ENCODE assay signal across 9 cellular contexts in the genomic region with DNA sequence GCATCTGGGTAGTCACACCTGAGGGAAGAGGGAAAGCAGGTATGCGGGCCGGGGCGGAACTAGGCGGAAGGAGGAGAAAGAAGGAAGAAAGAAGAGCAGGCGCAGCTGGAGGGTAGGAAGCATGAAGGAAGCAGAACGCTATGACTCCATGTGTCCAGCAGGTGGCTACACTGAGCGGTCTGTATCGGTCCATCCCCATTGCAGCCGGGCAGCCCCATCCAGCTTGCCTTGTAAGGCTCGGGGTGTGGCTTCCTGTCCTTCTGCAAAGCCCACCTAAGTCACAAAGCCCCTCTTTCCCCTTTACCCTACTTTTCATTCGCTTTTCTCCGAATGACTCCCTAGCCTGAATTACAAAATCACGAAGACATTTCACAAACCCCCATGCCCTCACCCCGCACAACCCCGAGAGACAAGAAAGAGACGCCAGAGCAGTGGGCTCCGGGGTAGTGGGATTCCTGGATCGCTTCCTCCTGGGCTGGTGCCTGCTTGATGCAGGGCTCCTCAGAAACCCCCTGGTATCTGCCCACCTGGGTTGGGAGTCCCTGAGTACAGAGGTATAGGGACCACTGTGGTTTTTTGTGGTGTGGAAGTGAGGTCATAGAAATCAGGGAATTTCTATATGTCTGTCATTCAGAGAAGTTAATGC. TPM values are rescaled to one million over a fixed set of nuclear protein-coding genes. Genes with fewer than 3 reads are reported as not detected.
A peak's percentile ranks its signal among the peaks of the same experiment; 100 is the strongest.
DNase-seq lines count a peak whose midpoint lies in the region; ATAC-seq and TF ChIP-seq lines count a peak whose summit lies in the region.
"Had no signal": no experiment of that assay in that cellular context is flagged by ENCODE, and none has a peak within 500 bp of the region (broad histone marks: within the 10 kb centered on the region; RNA-seq: fewer than 3 reads in every experiment).

No MANE protein-coding gene starts in this region.

- H3K9me2 ChIP-seq in PC-3 (replicated peaks; ENCODE audit: low read length), result no peaks in the 10 kb centered on the region

- no peaks in the 10 kb centered on the region for H3K79me2 ChIP-seq in PC-3 (ENCODE audit: low read length)

- TF ChIP-seq CTCF in PC-3 (conservative IDR thresholded peaks at IDR 0.05; ENCODE audit: low read depth, low read length) (peak; percentile 84), fibroblast of villous mesenchyme (IDR thresholded peaks at IDR 0.05; ENCODE audit: insufficient read depth, low read depth, low read length) (peak; percentile 95), thoracic aorta (IDR thresholded peaks at IDR 0.05) (peak; percentile 68)

- H3K4me3 ChIP-seq in CD4-positive, alpha-beta memory T cell (ENCODE audit: low read length in 2 of 2), result no peak overlapping the region
- H3K4me3 ChIP-seq in PC-3 (ENCODE audit: low read length), result no peak overlapping the region
- no peak overlapping the region for H3K4me3 ChIP-seq in fibroblast of villous mesenchyme (ENCODE audit: low read depth, low read length)
- H3K4me3 ChIP-seq in thoracic aorta, result no peak overlapping the region

- H3K27me3 Mint-ChIP-seq in CD4-positive, alpha-beta memory T cell, result peaks cover 2 to 8% of the 10 kb centered on the region in 2 donors
- H3K27me3 Mint-ChIP-seq in activated T-helper 1 cell treated with anti-CD3 and anti-CD28 coated beads, Interleukin-12 subunit alpha, Interleukin-12 subunit beta, Interleukin-2, Interleukin-4 antibody, amounts not matched to agents 30 ng/mL and 10 ng/mL and 1 ng/mL, durations not matched to agents 14 hours and 24 hours and 36 hours (ENCODE audit: insufficient read depth), result no peaks in the 10 kb centered on the region

- no peak overlapping the region for H2AFZ ChIP-seq in PC-3 (ENCODE audit: low read length)

- CTCF ChIA-PET in CD4-positive, alpha-beta memory T cell (lab: Charles Lee; ENCODE audit: partially characterized antibody), result interaction anchor here (0.6 to 6.1 kb wide), 16 partner anchors 8 to 529 kb away, joined by 3 to 51 read pairs (median 3); a partner anchor contains a TSS
- CTCF ChIA-PET in PC-3 (lab: Charles Lee), result interaction anchor here (1.2 to 1.3 kb wide), 2 partner anchors 10 to 103 kb away, joined by 4 to 9 read pairs; no protein-coding TSS in a partner anchor

- H3K36me3 Mint-ChIP-seq in CD4-positive, alpha-beta memory T cell, result no peaks in the 10 kb centered on the region
- H3K36me3 Mint-ChIP-seq in activated T-helper 1 cell treated with anti-CD3 and anti-CD28 coated beads, Interleukin-12 subunit alpha, Interleukin-12 subunit beta, Interleukin-2, Interleukin-4 antibody, amounts not matched to agents 30 ng/mL and 10 ng/mL and 1 ng/mL, durations not matched to agents 14 hours and 24 hours and 36 hours (ENCODE audit: low read depth), result no peaks in the 10 kb centered on the region

- no peaks in the 10 kb centered on the region for H4K20me1 ChIP-seq in PC-3 (ENCODE audit: low read length)

- ATAC-seq in GM19351 (IDR thresholded peaks at IDR 0.05; ENCODE audit: unreplicated experiment) (peak; percentile 90), PC-3 (peak; percentile 91), thoracic aorta (ENCODE audit: insufficient number of reproducible peaks, low FRiP score, low read depth) (peak; percentile 44)

- peaks cover 8% of the 10 kb centered on the region for H3K4me1 ChIP-seq in CD4-positive, alpha-beta memory T cell (ENCODE audit: insufficient read depth, low read length)
- H3K4me1 ChIP-seq in PC-3 (ENCODE audit: insufficient read depth, low read length), result no peaks in the 10 kb centered on the region
- H3K4me1 ChIP-seq in thoracic aorta (ENCODE audit: control insufficient read depth in 1 of 2, low read depth in 2 of 2), result no peaks in the 10 kb centered on the region

- POLR2A ChIA-PET in CD4-positive, alpha-beta memory T cell (lab: Charles Lee; ENCODE audit: partially characterized antibody), result interaction anchor here (0.9 to 1.0 kb wide), 2 partner anchors 103 to 373 kb away, joined by 3 to 4 read pairs; no protein-coding TSS in a partner anchor
- POLR2A ChIA-PET in PC-3 (lab: Charles Lee; ENCODE audit: unreplicated experiment), result interaction anchor here (0.5 kb wide), 2 partner anchors 123 to 152 kb away, joined by 3 to 6 read pairs; no protein-coding TSS in a partner anchor

- peak overlapping the region in 1 of 8 donors; percentile 51 for H3K4me3 Mint-ChIP-seq in CD4-positive, alpha-beta memory T cell
- no peak overlapping the region for H3K4me3 Mint-ChIP-seq in activated T-helper 1 cell treated with anti-CD3 and anti-CD28 coated beads, Interleukin-12 subunit alpha, Interleukin-12 subunit beta, Interleukin-2, Interleukin-4 antibody, amounts not matched to agents 30 ng/mL and 10 ng/mL and 1 ng/mL, durations not matched to agents 14 hours and 24 hours and 36 hours

- H3K27me3 ChIP-seq in CD4-positive, alpha-beta memory T cell (ENCODE audit: insufficient read depth, low read length), result no peaks in the 10 kb centered on the region
- H3K27me3 ChIP-seq in PC-3 (ENCODE audit: low read length) (no peaks in the 10 kb centered on the region), thoracic aorta (replicated peaks; ENCODE audit: insufficient read depth) (no peaks in the 10 kb centered on the region)

- DNase-seq in CD4-positive, alpha-beta memory T cell, result peak in 4 of 5 donors; percentile 41 to 50 (median 44)
- DNase-seq in HS-5 (ENCODE audit: low read depth) (peak; percentile 18), PC-3 (peak; percentile 81), fibroblast of villous mesenchyme (ENCODE audit: low read depth) (peak; percentile 62), nucleus accumbens (lab: John Stamatoyannopoulos, UW) (peak in 40 of 56 donors; percentile 8 to 77 (median 34)), thoracic aorta (ENCODE audit: low spot score) (no peak)
- DNase-seq in activated T-helper 1 cell treated with anti-CD3 and anti-CD28 coated beads, Interleukin-12 subunit alpha, Interleukin-12 subunit beta, Interleukin-2, Interleukin-4 antibody, amounts not matched to agents 30 ng/mL and 10 ng/mL and 1 ng/mL, durations not matched to agents 14 hours and 24 hours and 36 hours (ENCODE audit: low spot score), result peak; percentile 31

- intact Hi-C loops in CD4-positive, alpha-beta memory T cell (cut with micrococcal nuclease), result loop anchor here (1.0 kb wide), 2 partner anchors 103 to 493 kb away; no protein-coding TSS in a partner anchor
- intact Hi-C loops in PC-3 (cut with micrococcal nuclease), result loop anchor here (2.0 kb wide), 2 partner anchors 374 to 494 kb away; no protein-coding TSS in a partner anchor
- intact Hi-C loops in activated T-helper 1 cell treated with anti-CD3 and anti-CD28 coated beads, Interleukin-12 subunit alpha, Interleukin-12 subunit beta, Interleukin-2, Interleukin-4 antibody, amounts not matched to agents 30 ng/mL and 10 ng/mL and 1 ng/mL, durations not matched to agents 14 hours and 24 hours and 36 hours (cut with micrococcal nuclease), result loop anchor here (1.0 kb wide), 3 partner anchors 103 to 493 kb away; no protein-coding TSS in a partner anchor

- no peak overlapping the region for H3K27ac Mint-ChIP-seq in CD4-positive, alpha-beta memory T cell
- H3K27ac Mint-ChIP-seq in activated T-helper 1 cell treated with anti-CD3 and anti-CD28 coated beads, Interleukin-12 subunit alpha, Interleukin-12 subunit beta, Interleukin-2, Interleukin-4 antibody, amounts not matched to agents 30 ng/mL and 10 ng/mL and 1 ng/mL, durations not matched to agents 14 hours and 24 hours and 36 hours, result no peak overlapping the region

- no peak overlapping the region for H3K27ac ChIP-seq in CD4-positive, alpha-beta memory T cell (ENCODE audit: low read depth, low read length)
- H3K27ac ChIP-seq in PC-3 (ENCODE audit: low read length) (no peak overlapping the region), thoracic aorta (no peak overlapping the region)

- H3K4me2 ChIP-seq in PC-3 (ENCODE audit: low read length), result no peak overlapping the region

- H3K9ac ChIP-seq in PC-3 (ENCODE audit: low read length), result no peak overlapping the region

- no peaks in the 10 kb centered on the region for H3F3A ChIP-seq in PC-3 (ENCODE audit: low read length, unreplicated experiment)

- peaks cover 4 to 9% (median 7%) of the 10 kb centered on the region in 4 donors for H3K4me1 Mint-ChIP-seq in CD4-positive, alpha-beta memory T cell
- H3K4me1 Mint-ChIP-seq in activated T-helper 1 cell treated with anti-CD3 and anti-CD28 coated beads, Interleukin-12 subunit alpha, Interleukin-12 subunit beta, Interleukin-2, Interleukin-4 antibody, amounts not matched to agents 30 ng/mL and 10 ng/mL and 1 ng/mL, durations not matched to agents 14 hours and 24 hours and 36 hours (ENCODE audit: low read depth), result peaks cover 12% of the 10 kb centered on the region

- no peaks in the 10 kb centered on the region for H3K9me3 Mint-ChIP-seq in CD4-positive, alpha-beta memory T cell
- H3K9me3 Mint-ChIP-seq in activated T-helper 1 cell treated with anti-CD3 and anti-CD28 coated beads, Interleukin-12 subunit alpha, Interleukin-12 subunit beta, Interleukin-2, Interleukin-4 antibody, amounts not matched to agents 30 ng/mL and 10 ng/mL and 1 ng/mL, durations not matched to agents 14 hours and 24 hours and 36 hours, result no peaks in the 10 kb centered on the region

- H3K9me3 ChIP-seq in CD4-positive, alpha-beta memory T cell (ENCODE audit: control insufficient read depth in 1 of 2, low read length in 2 of 2), result no peaks in the 10 kb centered on the region
- no peaks in the 10 kb centered on the region for H3K9me3 ChIP-seq in PC-3 (ENCODE audit: low read length)
- H3K9me3 ChIP-seq in thoracic aorta, result no peaks in the 10 kb centered on the region

- BruUV-seq in PC-3 (replicated peaks; lab: Mats Ljungman, UMichigan), result no TSS peak

- H3K36me3 ChIP-seq in CD4-positive, alpha-beta memory T cell (ENCODE audit: insufficient read depth, low read length), result no peaks in the 10 kb centered on the region
- H3K36me3 ChIP-seq in PC-3 (ENCODE audit: low read depth, low read length) (no peaks in the 10 kb centered on the region), thoracic aorta (no peaks in the 10 kb centered on the region)

RNA-seq across cellular contexts. Expression of a gene that starts 39.9 kb away (rescaled TPM):
- 10 to 100 TPM; 19.9 to 23.1 TPM for total RNA-seq in CD4-positive, alpha-beta memory T cell
- 10 to 100 TPM in 1 of 2 donors, 1 to 10 TPM in 1; 2.3 to 20.6 TPM for polyA plus RNA-seq in CD4-positive, alpha-beta memory T cell
- total RNA-seq in PC-3 (2014; rRNA removed) (28.9 and 38.0 TPM in 2 replicates), fibroblast of villous mesenchyme (13.9 and 16.8 TPM in 2 replicates), thoracic aorta (10 to 100 TPM in 1 of 2 donors, 1 to 10 TPM in 1; 5.8 to 12.5 TPM)
- 30.0 and 33.4 TPM in 2 replicates for total RNA-seq in activated T-helper 1 cell treated with anti-CD3 and anti-CD28 coated beads, Interleukin-12 subunit alpha, Interleukin-12 subunit beta, Interleukin-2, Interleukin-4 antibody, amounts not matched to agents 30 ng/mL and 10 ng/mL and 1 ng/mL, durations not matched to agents 14 hours and 24 hours and 36 hours

RNA-seq across cellular contexts. Expression of a gene that starts 55.0 kb away (rescaled TPM):
- total RNA-seq in CD4-positive, alpha-beta memory T cell, result 10 to 100 TPM; 59.5 to 73.4 TPM
- 10 to 100 TPM; 45.8 to 48.1 TPM for polyA plus RNA-seq in CD4-positive, alpha-beta memory T cell
- total RNA-seq in PC-3 (2014; rRNA removed) (86.5 and 89.5 TPM in 2 replicates), fibroblast of villous mesenchyme (22.9 and 29.4 TPM in 2 replicates), thoracic aorta (10 to 100 TPM; 30.7 to 36.2 TPM)
- 104 TPM in 2 replicates for total RNA-seq in activated T-helper 1 cell treated with anti-CD3 and anti-CD28 coated beads, Interleukin-12 subunit alpha, Interleukin-12 subunit beta, Interleukin-2, Interleukin-4 antibody, amounts not matched to agents 30 ng/mL and 10 ng/mL and 1 ng/mL, durations not matched to agents 14 hours and 24 hours and 36 hours

RNA-seq across cellular contexts. Expression of a gene that starts 58.8 kb away (rescaled TPM):
- total RNA-seq in CD4-positive, alpha-beta memory T cell, result not detected
- polyA plus RNA-seq in CD4-positive, alpha-beta memory T cell, result not detected
- not detected in 2 replicates for total RNA-seq in PC-3 (2014; rRNA removed)
- not detected in 2 replicates for total RNA-seq in activated T-helper 1 cell treated with anti-CD3 and anti-CD28 coated beads, Interleukin-12 subunit alpha, Interleukin-12 subunit beta, Interleukin-2, Interleukin-4 antibody, amounts not matched to agents 30 ng/mL and 10 ng/mL and 1 ng/mL, durations not matched to agents 14 hours and 24 hours and 36 hours
- total RNA-seq in fibroblast of villous mesenchyme, result not detected in 2 replicates
- not detected for total RNA-seq in thoracic aorta
- total RNA-seq: activated CD8-positive, alpha-beta memory T cell treated with anti-CD3 and anti-CD28 coated beads for 36 hours had no signal
